ENCODE assay signal across 13 cellular contexts in genomic region chr3:150104564-150104963, GRCh38.
DNase-seq lines count a peak whose midpoint lies in the region; ATAC-seq and TF ChIP-seq lines count a peak whose summit lies in the region.
"Had no signal": no experiment of that assay in that cellular context is flagged by ENCODE, and none has a peak within 500 bp of the region (broad histone marks: within the 10 kb centered on the region; RNA-seq: fewer than 3 reads in every experiment).

No MANE protein-coding gene starts in this region.

- H2AFZ ChIP-seq in trophoblast cell (ENCODE audit: insufficient read depth, low read length, poor library complexity) (no peak overlapping the region), osteoblast (ENCODE audit: low read length) (no peak overlapping the region)

- H3K23ac ChIP-seq in trophoblast cell (ENCODE audit: low read length), result no peak overlapping the region

- H2BK5ac ChIP-seq in trophoblast cell (ENCODE audit: low read depth, low read length, poor library complexity), result peak overlapping the region; percentile 56

- H3K4me1 ChIP-seq in trophoblast cell (ENCODE audit: control insufficient read depth in 1 of 2, insufficient read depth in 2 of 2, low read length in 2 of 2) (peaks cover 0 to 10% of the 10 kb centered on the region in 2 experiments), osteoblast (ENCODE audit: insufficient read depth, low read length) (peaks cover 28% of the 10 kb centered on the region)
- H3K4me1 ChIP-seq: HAP-1 had no signal

- H3K4ac ChIP-seq in trophoblast cell (ENCODE audit: low read depth, low read length), result no peak overlapping the region

- no CpG with 5 or more reads among the region's 3 CpGs for WGBS in trophoblast cell (ENCODE audit: extremely low coverage, insufficient coverage, insufficient read length)

- no peaks in the 10 kb centered on the region for H3K9me3 ChIP-seq in trophoblast cell (ENCODE audit: insufficient read depth, low read depth, low read length)
- H3K9me3 ChIP-seq in osteoblast (ENCODE audit: low read depth, low read length), result no peaks in the 10 kb centered on the region
- H3K9me3 ChIP-seq: HAP-1 had no signal

- H3K14ac ChIP-seq in trophoblast cell (ENCODE audit: low read length), result no peak overlapping the region

- DNase-seq in EH (ENCODE audit: low read depth) (peak; percentile 42), fibroblast of the aortic adventitia (ENCODE audit: low read depth) (peak; percentile 49), trophoblast cell (no peak), osteoblast (ENCODE audit: insufficient read length, low spot score, missing footprints) (no peak), foreskin melanocyte (no peak)
- DNase-seq in activated CD4-positive, alpha-beta T cell treated with anti-CD3 and anti-CD28 coated beads for 4 hours, result no peak
- DNase-seq: CD8-positive, alpha-beta T cell; COR-L47; DND-41; HFFc6 had no signal

- H2BK120ac ChIP-seq in trophoblast cell (ENCODE audit: insufficient read depth, low read length, poor library complexity), result peak overlapping the region; percentile 76

- no peak overlapping the region for H3K9ac ChIP-seq in trophoblast cell (ENCODE audit: low read length)

- no peaks in the 10 kb centered on the region for H4K20me1 ChIP-seq in osteoblast (ENCODE audit: insufficient read depth, low read length)

- ATAC-seq in SK-N-SH treated with all-trans-retinoic acid at 6 μM for 48 hours, result peak; percentile 6; the same call in 1 of the 3 replicates
- ATAC-seq: CD8-positive, alpha-beta T cell; HepG2 had no signal

- TF ChIP-seq CTCF in fibroblast of the aortic adventitia (IDR thresholded peaks at IDR 0.05; ENCODE audit: insufficient read depth, low read length), result no peak
- no peak for TF ChIP-seq CTCF in osteoblast (IDR thresholded peaks at IDR 0.05; ENCODE audit: extremely low read depth, low read depth, low read length)

- H3K36me3 ChIP-seq in trophoblast cell (ENCODE audit: control insufficient read depth in 1 of 2, insufficient read depth in 2 of 2, low read length in 2 of 2) (no peaks in the 10 kb centered on the region), osteoblast (ENCODE audit: insufficient read depth, low read length) (no peaks in the 10 kb centered on the region)
- H3K36me3 ChIP-seq: HAP-1 had no signal

- H4K8ac ChIP-seq in trophoblast cell (ENCODE audit: low read depth, low read length), result peak overlapping the region; percentile 60

- H3K4me3 ChIP-seq in fibroblast of the aortic adventitia (ENCODE audit: low read depth, low read length), result no peak overlapping the region
- no peak overlapping the region for H3K4me3 ChIP-seq in trophoblast cell (ENCODE audit: low read depth, low read length)
- H3K4me3 ChIP-seq in osteoblast (ENCODE audit: insufficient read depth, low read length), result no peak overlapping the region
- H3K4me3 ChIP-seq: HAP-1 had no signal

- H4K91ac ChIP-seq in trophoblast cell (ENCODE audit: low read depth, low read length), result peak overlapping the region; percentile 28

- H3K27me3 ChIP-seq in trophoblast cell (ENCODE audit: insufficient read depth, low read length) (no peaks in the 10 kb centered on the region), osteoblast (ENCODE audit: insufficient read depth, low read length) (no peaks in the 10 kb centered on the region)

- H3K18ac ChIP-seq in trophoblast cell (ENCODE audit: low read length), result no peak overlapping the region

- H2AK5ac ChIP-seq in trophoblast cell (ENCODE audit: low read length), result no peak overlapping the region

- H4K12ac ChIP-seq in trophoblast cell (ENCODE audit: low read depth, low read length), result no peak overlapping the region

- no peak overlapping the region for H3K4me2 ChIP-seq in trophoblast cell (ENCODE audit: low read length)
- H3K4me2 ChIP-seq in osteoblast (ENCODE audit: insufficient read depth, low read length), result no peak overlapping the region

- peak overlapping the region; percentile 36 for H2BK12ac ChIP-seq in trophoblast cell (ENCODE audit: low read length)

- H3K27ac ChIP-seq in trophoblast cell (ENCODE audit: low read depth, low read length) (no peak overlapping the region), osteoblast (ENCODE audit: low read depth, low read length) (no peak overlapping the region)

- peaks cover 5% of the 10 kb centered on the region for H3K79me2 ChIP-seq in trophoblast cell (ENCODE audit: control insufficient read depth, insufficient read depth, low read length, poor library complexity)
- no peaks in the 10 kb centered on the region for H3K79me2 ChIP-seq in osteoblast (ENCODE audit: insufficient read depth, low read length)

- peaks cover 25% of the 10 kb centered on the region for H3K79me1 ChIP-seq in trophoblast cell (ENCODE audit: low read length)

TF ChIP-seq in SK-N-SH treated with all-trans-retinoic acid at 6 μM for 48 hours, 23 proteins besides CTCF, POLR2A, EP300 and RAD21 (continues in another document):
- TF ChIP-seq ISL1 (CRISPR knock-in tag; IDR thresholded peaks at IDR 0.05), result no peak
- no peak for TF ChIP-seq ARNTL (CRISPR knock-in tag; IDR thresholded peaks at IDR 0.05; ENCODE audit: borderline replicate concordance, low read depth)
- no peak for TF ChIP-seq RARB (CRISPR knock-in tag; IDR thresholded peaks at IDR 0.05)
- no peak for TF ChIP-seq CREB5 (CRISPR knock-in tag; IDR thresholded peaks at IDR 0.05; ENCODE audit: low read depth)
- TF ChIP-seq ZC3H10 (CRISPR knock-in tag; IDR thresholded peaks at IDR 0.05), result no peak
- TF ChIP-seq TOX (CRISPR knock-in tag; IDR thresholded peaks at IDR 0.05; ENCODE audit: borderline replicate concordance), result no peak
- no peak for TF ChIP-seq TCF4 (CRISPR knock-in tag; IDR thresholded peaks at IDR 0.05; ENCODE audit: borderline replicate concordance)
- TF ChIP-seq ZNF565 (CRISPR knock-in tag; conservative IDR thresholded peaks at IDR 0.05; ENCODE audit: low read depth), result no peak
- TF ChIP-seq CSRNP3 (CRISPR knock-in tag; IDR thresholded peaks at IDR 0.05), result no peak
- TF ChIP-seq ZFP3 (CRISPR knock-in tag; IDR thresholded peaks at IDR 0.05), result no peak
- TF ChIP-seq TSHZ2 (CRISPR knock-in tag; IDR thresholded peaks at IDR 0.05), result no peak
- TF ChIP-seq ZNF8 (CRISPR knock-in tag; IDR thresholded peaks at IDR 0.05), result no peak

Comparison
In these comparisons a context has a peak if more than half of its experiments do, and no peak if none do; other contexts are left out.
1. DNase-seq: peak in EH (single experiment) and fibroblast of the aortic adventitia (single experiment); none in trophoblast cell (0 of 2), osteoblast (single experiment), activated CD4-positive, alpha-beta T cell treated with anti-CD3 and anti-CD28 coated beads for 4 hours (0 of 2) and foreskin melanocyte (single experiment).